Comparison of ENCODE assay signal across 11 cellular contexts in the genomic region with DNA sequence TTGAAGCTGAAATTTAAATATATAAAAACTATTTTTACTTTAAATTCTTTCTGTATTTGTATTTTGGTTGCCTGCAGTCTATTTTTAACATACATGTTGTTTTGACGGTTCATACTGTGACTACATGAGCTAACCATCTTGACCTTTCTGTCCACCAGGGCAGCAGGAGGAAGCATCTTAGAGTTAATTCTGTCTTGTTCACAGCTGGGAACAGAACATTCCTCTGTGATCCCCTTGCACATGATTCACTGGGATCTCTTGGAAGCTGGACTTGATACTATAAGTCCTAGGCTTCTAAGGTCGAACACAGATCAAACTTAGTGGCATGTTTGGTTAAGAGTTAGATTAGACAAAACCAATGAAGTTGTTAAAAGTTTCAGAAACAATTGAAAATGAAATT.
A peak's percentile ranks its signal among the peaks of the same experiment; 100 is the strongest.
DNase-seq lines count a peak whose midpoint lies in the region; ATAC-seq and TF ChIP-seq lines count a peak whose summit lies in the region.
"Had no signal": no experiment of that assay in that cellular context is flagged by ENCODE, and none has a peak within 500 bp of the region (broad histone marks: within the 10 kb centered on the region; RNA-seq: fewer than 3 reads in every experiment).

No MANE protein-coding gene starts in this region.

- H3K9me3 ChIP-seq in osteoblast (ENCODE audit: low read depth, low read length), result no peaks in the 10 kb centered on the region
- H3K9me3 ChIP-seq: vagina had no signal

- ATAC-seq in SK-N-SH treated with all-trans-retinoic acid at 6 μM for 48 hours (peak; percentile 61), HG03095 (IDR thresholded peaks at IDR 0.05; ENCODE audit: unreplicated experiment) (no peak), GM21423 (IDR thresholded peaks at IDR 0.05; ENCODE audit: unreplicated experiment) (no peak)
- ATAC-seq: HCT116 had no signal

- no peak overlapping the region for H2AFZ ChIP-seq in osteoblast (ENCODE audit: low read length)

- H3K27ac ChIP-seq in osteoblast (ENCODE audit: low read depth, low read length), result peak overlapping the region; percentile 51

- H3K4me1 ChIP-seq in osteoblast (ENCODE audit: insufficient read depth, low read length), result peaks cover 28% of the 10 kb centered on the region

- H3K27me3 ChIP-seq in osteoblast (ENCODE audit: insufficient read depth, low read length), result no peaks in the 10 kb centered on the region
- H3K27me3 ChIP-seq: vagina had no signal

- H3K4me3 ChIP-seq in fibroblast of villous mesenchyme (ENCODE audit: low read depth, low read length) (no peak overlapping the region), osteoblast (ENCODE audit: insufficient read depth, low read length) (no peak overlapping the region)
- H3K4me3 ChIP-seq: vagina had no signal

- no peaks in the 10 kb centered on the region for H3K79me2 ChIP-seq in osteoblast (ENCODE audit: insufficient read depth, low read length)

- DNase-seq in COLO829 (ENCODE audit: low spot score) (peak; percentile 40), fibroblast of villous mesenchyme (ENCODE audit: low read depth) (peak; percentile 94), osteoblast (ENCODE audit: insufficient read length, low spot score, missing footprints) (peak; percentile 78), nucleus accumbens (lab: John Stamatoyannopoulos, UW) (no peak)
- DNase-seq in stimulated activated CD8-positive, alpha-beta memory T cell treated with anti-CD3 and anti-CD28 coated beads, Interleukin-4, amount 100 ng/mL, for 48 hours, result no peak
- DNase-seq: NK-92 treated with Interleukin-12 subunit alpha and Interleukin-12 subunit beta, amount 100 ng/mL, for 24 hours had no signal

- TF ChIP-seq CTCF in fibroblast of villous mesenchyme (IDR thresholded peaks at IDR 0.05; ENCODE audit: insufficient read depth, low read depth, low read length) (peak; percentile 5), osteoblast (IDR thresholded peaks at IDR 0.05; ENCODE audit: extremely low read depth, low read depth, low read length) (no peak)

- H4K20me1 ChIP-seq in osteoblast (ENCODE audit: insufficient read depth, low read length), result no peaks in the 10 kb centered on the region

- peak overlapping the region; percentile 25 for H3K4me2 ChIP-seq in osteoblast (ENCODE audit: insufficient read depth, low read length)

- no peaks in the 10 kb centered on the region for H3K36me3 ChIP-seq in osteoblast (ENCODE audit: insufficient read depth, low read length)
- H3K36me3 ChIP-seq: vagina had no signal

TF ChIP-seq in SK-N-SH treated with all-trans-retinoic acid at 6 μM for 48 hours, 23 proteins besides CTCF, POLR2A, EP300 and RAD21:
- no peak for TF ChIP-seq ZFP30 (CRISPR knock-in tag; IDR thresholded peaks at IDR 0.05)
- TF ChIP-seq ESRRG (CRISPR knock-in tag; IDR thresholded peaks at IDR 0.05), result no peak
- no peak for TF ChIP-seq ZNF70 (CRISPR knock-in tag; IDR thresholded peaks at IDR 0.05)
- no peak for TF ChIP-seq TCF4 (CRISPR knock-in tag; IDR thresholded peaks at IDR 0.05; ENCODE audit: borderline replicate concordance)
- TF ChIP-seq ISL1 (CRISPR knock-in tag; IDR thresholded peaks at IDR 0.05), result no peak
- TF ChIP-seq, protein P1, sequence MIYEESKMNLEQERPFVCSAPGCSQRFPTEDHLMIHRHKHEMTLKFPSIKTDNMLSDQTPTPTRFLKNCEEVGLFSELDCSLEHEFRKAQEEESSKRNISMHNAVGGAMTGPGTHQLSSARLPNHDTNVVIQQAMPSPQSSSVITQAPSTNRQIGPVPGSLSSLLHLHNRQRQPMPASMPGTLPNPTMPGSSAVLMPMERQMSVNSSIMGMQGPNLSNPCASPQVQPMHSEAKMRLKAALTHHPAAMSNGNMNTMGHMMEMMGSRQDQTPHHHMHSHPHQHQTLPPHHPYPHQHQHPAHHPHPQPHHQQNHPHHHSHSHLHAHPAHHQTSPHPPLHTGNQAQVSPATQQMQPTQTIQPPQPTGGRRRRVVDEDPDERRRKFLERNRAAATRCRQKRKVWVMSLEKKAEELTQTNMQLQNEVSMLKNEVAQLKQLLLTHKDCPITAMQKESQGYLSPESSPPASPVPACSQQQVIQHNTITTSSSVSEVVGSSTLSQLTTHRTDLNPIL (CRISPR knock-in tag; IDR thresholded peaks at IDR 0.05; ENCODE audit: low read depth), result no peak
- no peak for TF ChIP-seq CSDC2 (CRISPR knock-in tag; IDR thresholded peaks at IDR 0.05)
- no peak for TF ChIP-seq BACH2 (CRISPR knock-in tag; IDR thresholded peaks at IDR 0.05; ENCODE audit: borderline replicate concordance)
- no peak for TF ChIP-seq GLIS3 (CRISPR knock-in tag; IDR thresholded peaks at IDR 0.05)
- TF ChIP-seq, protein P2, sequence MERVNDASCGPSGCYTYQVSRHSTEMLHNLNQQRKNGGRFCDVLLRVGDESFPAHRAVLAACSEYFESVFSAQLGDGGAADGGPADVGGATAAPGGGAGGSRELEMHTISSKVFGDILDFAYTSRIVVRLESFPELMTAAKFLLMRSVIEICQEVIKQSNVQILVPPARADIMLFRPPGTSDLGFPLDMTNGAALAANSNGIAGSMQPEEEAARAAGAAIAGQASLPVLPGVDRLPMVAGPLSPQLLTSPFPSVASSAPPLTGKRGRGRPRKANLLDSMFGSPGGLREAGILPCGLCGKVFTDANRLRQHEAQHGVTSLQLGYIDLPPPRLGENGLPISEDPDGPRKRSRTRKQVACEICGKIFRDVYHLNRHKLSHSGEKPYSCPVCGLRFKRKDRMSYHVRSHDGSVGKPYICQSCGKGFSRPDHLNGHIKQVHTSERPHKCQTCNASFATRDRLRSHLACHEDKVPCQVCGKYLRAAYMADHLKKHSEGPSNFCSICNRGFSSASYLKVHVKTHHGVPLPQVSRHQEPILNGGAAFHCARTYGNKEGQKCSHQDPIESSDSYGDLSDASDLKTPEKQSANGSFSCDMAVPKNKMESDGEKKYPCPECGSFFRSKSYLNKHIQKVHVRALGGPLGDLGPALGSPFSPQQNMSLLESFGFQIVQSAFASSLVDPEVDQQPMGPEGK (CRISPR knock-in tag; IDR thresholded peaks at IDR 0.05; ENCODE audit: borderline replicate concordance), result no peak
- no peak for TF ChIP-seq SNAI2 (CRISPR knock-in tag; IDR thresholded peaks at IDR 0.05)
- TF ChIP-seq ZNF8 (CRISPR knock-in tag; IDR thresholded peaks at IDR 0.05), result no peak
- TF ChIP-seq, protein P3, sequence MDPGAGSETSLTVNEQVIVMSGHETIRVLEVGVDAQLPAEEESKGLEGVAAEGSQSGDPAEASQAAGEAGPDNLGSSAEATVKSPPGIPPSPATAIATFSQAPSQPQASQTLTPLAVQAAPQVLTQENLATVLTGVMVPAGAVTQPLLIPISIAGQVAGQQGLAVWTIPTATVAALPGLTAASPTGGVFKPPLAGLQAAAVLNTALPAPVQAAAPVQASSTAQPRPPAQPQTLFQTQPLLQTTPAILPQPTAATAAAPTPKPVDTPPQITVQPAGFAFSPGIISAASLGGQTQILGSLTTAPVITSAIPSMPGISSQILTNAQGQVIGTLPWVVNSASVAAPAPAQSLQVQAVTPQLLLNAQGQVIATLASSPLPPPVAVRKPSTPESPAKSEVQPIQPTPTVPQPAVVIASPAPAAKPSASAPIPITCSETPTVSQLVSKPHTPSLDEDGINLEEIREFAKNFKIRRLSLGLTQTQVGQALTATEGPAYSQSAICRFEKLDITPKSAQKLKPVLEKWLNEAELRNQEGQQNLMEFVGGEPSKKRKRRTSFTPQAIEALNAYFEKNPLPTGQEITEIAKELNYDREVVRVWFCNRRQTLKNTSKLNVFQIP (CRISPR knock-in tag; IDR thresholded peaks at IDR 0.05; ENCODE audit: borderline replicate concordance, low read depth), result no peak
- no peak for TF ChIP-seq OSR1 (CRISPR knock-in tag; IDR thresholded peaks at IDR 0.05)
- no peak for TF ChIP-seq TOX (CRISPR knock-in tag; IDR thresholded peaks at IDR 0.05; ENCODE audit: borderline replicate concordance)
- TF ChIP-seq ZNF565 (CRISPR knock-in tag; conservative IDR thresholded peaks at IDR 0.05; ENCODE audit: low read depth), result no peak
- TF ChIP-seq ZFP3 (CRISPR knock-in tag; IDR thresholded peaks at IDR 0.05), result no peak
- TF ChIP-seq, protein P4, sequence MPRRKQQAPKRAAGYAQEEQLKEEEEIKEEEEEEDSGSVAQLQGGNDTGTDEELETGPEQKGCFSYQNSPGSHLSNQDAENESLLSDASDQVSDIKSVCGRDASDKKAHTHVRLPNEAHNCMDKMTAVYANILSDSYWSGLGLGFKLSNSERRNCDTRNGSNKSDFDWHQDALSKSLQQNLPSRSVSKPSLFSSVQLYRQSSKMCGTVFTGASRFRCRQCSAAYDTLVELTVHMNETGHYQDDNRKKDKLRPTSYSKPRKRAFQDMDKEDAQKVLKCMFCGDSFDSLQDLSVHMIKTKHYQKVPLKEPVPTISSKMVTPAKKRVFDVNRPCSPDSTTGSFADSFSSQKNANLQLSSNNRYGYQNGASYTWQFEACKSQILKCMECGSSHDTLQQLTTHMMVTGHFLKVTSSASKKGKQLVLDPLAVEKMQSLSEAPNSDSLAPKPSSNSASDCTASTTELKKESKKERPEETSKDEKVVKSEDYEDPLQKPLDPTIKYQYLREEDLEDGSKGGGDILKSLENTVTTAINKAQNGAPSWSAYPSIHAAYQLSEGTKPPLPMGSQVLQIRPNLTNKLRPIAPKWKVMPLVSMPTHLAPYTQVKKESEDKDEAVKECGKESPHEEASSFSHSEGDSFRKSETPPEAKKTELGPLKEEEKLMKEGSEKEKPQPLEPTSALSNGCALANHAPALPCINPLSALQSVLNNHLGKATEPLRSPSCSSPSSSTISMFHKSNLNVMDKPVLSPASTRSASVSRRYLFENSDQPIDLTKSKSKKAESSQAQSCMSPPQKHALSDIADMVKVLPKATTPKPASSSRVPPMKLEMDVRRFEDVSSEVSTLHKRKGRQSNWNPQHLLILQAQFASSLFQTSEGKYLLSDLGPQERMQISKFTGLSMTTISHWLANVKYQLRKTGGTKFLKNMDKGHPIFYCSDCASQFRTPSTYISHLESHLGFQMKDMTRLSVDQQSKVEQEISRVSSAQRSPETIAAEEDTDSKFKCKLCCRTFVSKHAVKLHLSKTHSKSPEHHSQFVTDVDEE (CRISPR knock-in tag; IDR thresholded peaks at IDR 0.05), result no peak
- TF ChIP-seq ZC3H10 (CRISPR knock-in tag; IDR thresholded peaks at IDR 0.05), result no peak
- TF ChIP-seq, protein P5, sequence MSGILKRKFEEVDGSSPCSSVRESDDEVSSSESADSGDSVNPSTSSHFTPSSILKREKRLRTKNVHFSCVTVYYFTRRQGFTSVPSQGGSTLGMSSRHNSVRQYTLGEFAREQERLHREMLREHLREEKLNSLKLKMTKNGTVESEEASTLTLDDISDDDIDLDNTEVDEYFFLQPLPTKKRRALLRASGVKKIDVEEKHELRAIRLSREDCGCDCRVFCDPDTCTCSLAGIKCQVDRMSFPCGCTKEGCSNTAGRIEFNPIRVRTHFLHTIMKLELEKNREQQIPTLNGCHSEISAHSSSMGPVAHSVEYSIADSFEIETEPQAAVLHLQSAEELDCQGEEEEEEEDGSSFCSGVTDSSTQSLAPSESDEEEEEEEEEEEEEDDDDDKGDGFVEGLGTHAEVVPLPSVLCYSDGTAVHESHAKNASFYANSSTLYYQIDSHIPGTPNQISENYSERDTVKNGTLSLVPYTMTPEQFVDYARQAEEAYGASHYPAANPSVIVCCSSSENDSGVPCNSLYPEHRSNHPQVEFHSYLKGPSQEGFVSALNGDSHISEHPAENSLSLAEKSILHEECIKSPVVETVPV (CRISPR knock-in tag; IDR thresholded peaks at IDR 0.05), result no peak

Comparison
In these comparisons a context has a peak if more than half of its experiments do, and no peak if none do; other contexts are left out.
1. DNase-seq: peak in COLO829 (single experiment), fibroblast of villous mesenchyme (single experiment) and osteoblast (single experiment); none in nucleus accumbens (0 of 56) and stimulated activated CD8-positive, alpha-beta memory T cell treated with anti-CD3 and anti-CD28 coated beads, Interleukin-4, amount 100 ng/mL, for 48 hours (single experiment).